In the genomic region with DNA sequence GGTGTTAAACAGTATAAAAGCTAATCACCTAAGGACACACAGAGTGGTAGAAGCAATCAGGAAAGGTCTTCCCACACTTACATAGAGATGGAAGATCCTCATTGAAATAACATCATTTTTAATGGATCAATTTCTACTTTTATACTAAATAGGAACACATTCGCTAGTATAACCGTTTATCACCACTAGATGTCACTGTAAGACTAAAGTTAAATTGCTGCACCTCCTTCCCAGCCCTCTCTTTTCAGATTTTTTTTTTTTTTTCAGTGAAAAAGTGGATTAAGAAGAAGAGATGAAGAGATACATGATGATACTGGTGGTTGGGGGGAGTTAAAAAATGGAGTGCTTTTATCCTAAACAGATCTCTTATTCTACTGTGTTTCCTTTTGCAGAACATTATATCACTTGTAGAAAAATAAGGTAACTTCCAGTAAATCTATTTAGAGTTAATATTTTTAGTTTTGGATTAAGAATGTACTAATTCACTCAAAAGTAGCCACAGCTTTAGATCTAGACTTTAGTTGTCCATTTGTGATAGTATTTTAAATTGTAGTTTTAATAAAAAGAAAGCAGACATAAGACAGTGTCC, we compare ENCODE assay signal across 9 cellular contexts.
DNase-seq lines count a peak whose midpoint lies in the region; ATAC-seq, FAIRE-seq and TF ChIP-seq lines count a peak whose summit lies in the region.
"Had no signal": no experiment of that assay in that cellular context is flagged by ENCODE, and none has a peak within 500 bp of the region (broad histone marks: within the 10 kb centered on the region; RNA-seq: fewer than 3 reads in every experiment).

No MANE protein-coding gene starts in this region.

- intact Hi-C loops in adrenal gland (cut with DNase I): no loop called here

- H3K9me3 ChIP-seq in GM23248 (ENCODE audit: low read depth) (no peaks in the 10 kb centered on the region), adrenal gland (replicated peaks in 1 of 3) (no peaks in the 10 kb centered on the region)

- H3K9me2 ChIP-seq in GM23248 (ENCODE audit: insufficient read depth): no peaks in the 10 kb centered on the region

- H2AFZ ChIP-seq in GM23248: no peak overlapping the region

- no peak for FAIRE-seq in urothelium cell line (lab: Jason Lieb, UNC)

- in situ Hi-C loops in GM23248 (cut with MboI): no loop called here

- no peak for TF ChIP-seq POLR2A in adrenal gland (IDR thresholded peaks at IDR 0.05)

- no peaks in the 10 kb centered on the region for H3K79me2 ChIP-seq in GM23248 (ENCODE audit: insufficient read depth)

- no peak overlapping the region for H3K4me3 ChIP-seq in GM23248
- no peak overlapping the region for H3K4me3 ChIP-seq in adrenal gland

- no peaks in the 10 kb centered on the region for H3K4me1 ChIP-seq in GM23248 (ENCODE audit: insufficient read depth)
- H3K4me1 ChIP-seq in adrenal gland (replicated peaks in 1 of 2): no peaks in the 10 kb centered on the region

- no peaks in the 10 kb centered on the region for H4K20me1 ChIP-seq in GM23248 (ENCODE audit: insufficient read depth)

- H3K27ac ChIP-seq in GM23248 (no peak overlapping the region), adrenal gland (no peak overlapping the region)

- peak; percentile 44 to 73 (median 64) for TF ChIP-seq CTCF in adrenal gland (IDR thresholded peaks at IDR 0.05)

- no peaks in the 10 kb centered on the region for H3K36me3 ChIP-seq in GM23248 (ENCODE audit: low read depth)
- no peaks in the 10 kb centered on the region for H3K36me3 ChIP-seq in adrenal gland (replicated peaks in 1 of 2)

- DNase-seq in NCI-H1417 (lab: John Stamatoyannopoulos, UW) (peak in 2 of 3 experiments; percentile 56 to 58), NCI-H1417 treated with DMSO at 0.1 percent for 48 hours (lab: John Stamatoyannopoulos, UW) (no peak), GM23248 (peak; percentile 63), NCI-H146 (lab: John Stamatoyannopoulos, UW) (peak; percentile 55), adrenal gland (no peak), inferior parietal cortex (ENCODE audit: extremely low spot score) (peak; percentile 72), urothelium cell line (ENCODE audit: low spot score) (peak; percentile 32)
- DNase-seq: activated naive CD8-positive, alpha-beta T cell treated with anti-CD3 and anti-CD28 coated beads, Interleukin-2, amount 10 ng/mL, durations not matched to agents 7 days and 5 days had no signal

- no peak overlapping the region for H3K4me2 ChIP-seq in GM23248 (ENCODE audit: unreplicated experiment)

- no peak for ATAC-seq in GM19324 (IDR thresholded peaks at IDR 0.05; ENCODE audit: low FRiP score, unreplicated experiment)

- no peak overlapping the region for H3K9ac ChIP-seq in GM23248

- H3F3A ChIP-seq in GM23248 (ENCODE audit: insufficient read depth): no peaks in the 10 kb centered on the region

- 0% methylated on average over 2 of the region's 2 CpGs for WGBS in GM23248 (ENCODE audit: low coverage in 1 of 2, low lambda C conversion rate in 2 of 2, missing lambda C conversion rate in 2 of 2), 2 experiments
- 0 to 2% (median 0%) methylated on average over 2 of the region's 2 CpGs for WGBS in adrenal gland, 4 donors

- H3K27me3 ChIP-seq in GM23248 (replicated peaks; ENCODE audit: insufficient read depth) (peaks cover 17% of the 10 kb centered on the region), adrenal gland (no peaks in the 10 kb centered on the region)

Comparison
In these comparisons a context has a peak if more than half of its experiments do, and no peak if none do; other contexts are left out.
1. DNase-seq: peak in NCI-H1417 (2 of 3), GM23248 (single experiment), NCI-H146 (single experiment), inferior parietal cortex (single experiment) and urothelium cell line (single experiment); none in NCI-H1417 treated with DMSO at 0.1 percent for 48 hours (single experiment) and adrenal gland (0 of 7).